ENCODE assay signal across 21 cellular contexts in the genomic region with DNA sequence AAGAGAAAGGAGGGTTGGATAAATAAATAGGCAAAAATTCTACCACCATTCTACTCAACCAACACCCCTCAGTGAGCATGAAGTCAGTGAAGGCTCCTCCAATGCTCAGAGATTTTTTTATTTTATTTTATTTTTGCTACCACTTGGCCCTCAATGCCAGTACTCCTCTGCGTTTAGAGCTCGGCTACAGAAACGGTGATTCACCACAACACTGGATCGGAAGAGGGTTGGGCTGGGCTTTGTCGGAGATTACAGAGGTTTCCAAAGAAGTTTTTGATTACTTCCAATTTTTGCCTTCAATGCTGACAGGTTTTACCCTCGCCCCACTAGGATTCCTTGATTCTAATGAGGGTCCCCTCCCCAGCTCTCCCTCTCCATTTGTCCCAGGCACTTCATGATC.
DNase-seq lines count a peak whose midpoint lies in the region; ATAC-seq, FAIRE-seq and TF ChIP-seq lines count a peak whose summit lies in the region.
"Had no signal": no experiment of that assay in that cellular context is flagged by ENCODE, and none has a peak within 500 bp of the region (broad histone marks: within the 10 kb centered on the region; RNA-seq: fewer than 3 reads in every experiment).

No MANE protein-coding gene starts in this region.

- in situ Hi-C loops in HepG2 (cut with HindIII; ENCODE audit: extremely low pct_ligation_motif_present, low pct_unique_long_range_greater_than_20kb) = no loop called here

- H3K4me2 ChIP-seq in HepG2 (ENCODE audit: low read depth, low read length) = no peak overlapping the region
- H3K4me2 ChIP-seq in astrocyte (ENCODE audit: low read length) = no peak overlapping the region

- no peaks in the 10 kb centered on the region for H3K36me3 Mint-ChIP-seq in astrocyte (ENCODE audit: low read depth, unreplicated experiment)
- H3K36me3 Mint-ChIP-seq in activated naive CD4-positive, alpha-beta T cell treated with anti-CD3 and anti-CD28 coated beads for 36 hours (ENCODE audit: low read depth) = no peaks in the 10 kb centered on the region
- H3K36me3 Mint-ChIP-seq: CD8-positive, alpha-beta T cell had no signal

- H3K9ac ChIP-seq in HepG2 (ENCODE audit: insufficient read depth, low read depth, low read length) (no peak overlapping the region), astrocyte (ENCODE audit: low read length) (no peak overlapping the region)

- no peak for TF ChIP-seq EP300 in HepG2 (IDR thresholded peaks at IDR 0.05; ENCODE audit: low read depth in 2 of 2, low read length in 2 of 2)
- TF ChIP-seq EP300 in HepG2 (CRISPR knock-in tag; IDR thresholded peaks at IDR 0.05; ENCODE audit: borderline replicate concordance) = no peak

- H4K20me1 ChIP-seq in HepG2 (ENCODE audit: insufficient read depth, low read length) (no peaks in the 10 kb centered on the region), astrocyte (ENCODE audit: insufficient read depth, low read length) (no peaks in the 10 kb centered on the region)

- H3K4me3 ChIP-seq in right lobe of liver (no peak overlapping the region), HepG2 (replicated peaks in 1 of 3; ENCODE audit: insufficient read depth in 1 of 3, low read depth in 2 of 3, low read length in 3 of 3) (no peak overlapping the region), astrocyte (ENCODE audit: insufficient read depth, low read depth, low read length) (no peak overlapping the region)
- H3K4me3 ChIP-seq: SJSA1 had no signal

- no peak for FAIRE-seq in HepG2 (lab: Jason Lieb, UNC)
- no peak for FAIRE-seq in astrocyte (lab: Jason Lieb, UNC)

- H3K4me1 ChIP-seq in right lobe of liver (peaks cover 0 to 28% (median under 1%) of the 10 kb centered on the region in 4 donors), HepG2 (ENCODE audit: insufficient read depth, low read length) (no peaks in the 10 kb centered on the region), astrocyte (ENCODE audit: insufficient read depth, low read length) (no peaks in the 10 kb centered on the region)

- CTCF ChIA-PET in HepG2 (lab: Yijun Ruan, JAX; ENCODE audit: low intra/inter-chr PET ratio, low total read pairs) = no interaction called here
- CTCF ChIA-PET in activated naive CD4-positive, alpha-beta T cell treated with anti-CD3 and anti-CD28 coated beads for 36 hours (lab: Charles Lee) = no interaction called here

- no peak overlapping the region for H3K4me3 Mint-ChIP-seq in astrocyte (ENCODE audit: unreplicated experiment)
- no peak overlapping the region for H3K4me3 Mint-ChIP-seq in activated naive CD4-positive, alpha-beta T cell treated with anti-CD3 and anti-CD28 coated beads for 36 hours
- H3K4me3 Mint-ChIP-seq: CD8-positive, alpha-beta T cell had no signal

- H3K36me3 ChIP-seq in right lobe of liver = no peaks in the 10 kb centered on the region
- no peaks in the 10 kb centered on the region for H3K36me3 ChIP-seq in HepG2 (replicated peaks in 1 of 2; ENCODE audit: control insufficient read depth in 1 of 2, insufficient read depth in 2 of 2, low read length in 2 of 2)
- H3K36me3 ChIP-seq in astrocyte (ENCODE audit: insufficient read depth, low read length) = no peaks in the 10 kb centered on the region
- H3K36me3 ChIP-seq: SJSA1 had no signal

- no peaks in the 10 kb centered on the region for H3K79me2 ChIP-seq in HepG2 (ENCODE audit: insufficient read depth, low read length)
- H3K79me2 ChIP-seq in astrocyte (ENCODE audit: insufficient read depth, low read length) = no peaks in the 10 kb centered on the region

- H3K27me3 ChIP-seq in right lobe of liver (no peaks in the 10 kb centered on the region), HepG2 (ENCODE audit: control insufficient read depth in 1 of 2, insufficient read depth in 2 of 2, low read length in 2 of 2) (no peaks in the 10 kb centered on the region), astrocyte (ENCODE audit: insufficient read depth, low read length) (no peaks in the 10 kb centered on the region)
- H3K27me3 ChIP-seq: SJSA1 had no signal

- 74% methylated on average over 6 of the region's 6 CpGs for WGBS in right lobe of liver (ENCODE audit: insufficient coverage, low coverage, low lambda C conversion rate, missing lambda C conversion rate)
- 33% methylated on average over 6 of the region's 6 CpGs for WGBS in HepG2 (ENCODE audit: low lambda C conversion rate)

- DNase-seq in right lobe of liver (no peak), HepG2 (ENCODE audit: low spot score) (no peak), astrocyte (ENCODE audit: low read depth) (peak; percentile 49), hepatic stellate cell (ENCODE audit: low spot score) (peak; percentile 11), DMS79 (lab: John Stamatoyannopoulos, UW) (no peak)
- DNase-seq in activated naive CD4-positive, alpha-beta T cell treated with anti-CD3 and anti-CD28 coated beads for 36 hours = no peak
- DNase-seq: 8988T; AML-193; C1 segment of cervical spinal cord; Calu3; CD8-positive, alpha-beta T cell; EL; GF-D8; NCI-H1105; NCI-H146; NCI-H2029 treated with DMSO at 0.1 percent for 48 hours; NCI-H226; NCI-H510A treated with DMSO at 0.1 percent for 48 hours; NCI-H748 treated with DMSO at 0.1 percent for 48 hours had no signal

- TF ChIP-seq POLR2A in right lobe of liver (IDR thresholded peaks at IDR 0.05) (no peak), HepG2 (IDR thresholded peaks at IDR 0.05; ENCODE audit: insufficient read depth in 1 of 2, low read depth in 2 of 2, low read length in 2 of 2) (no peak)

- no TSS peak for BruUV-seq in HepG2 (replicated peaks; lab: Mats Ljungman, UMichigan)

- H3K27ac Mint-ChIP-seq in astrocyte (ENCODE audit: unreplicated experiment) = no peak overlapping the region
- H3K27ac Mint-ChIP-seq in activated naive CD4-positive, alpha-beta T cell treated with anti-CD3 and anti-CD28 coated beads for 36 hours = no peak overlapping the region
- H3K27ac Mint-ChIP-seq: CD8-positive, alpha-beta T cell had no signal

- no peak for TF ChIP-seq RAD21 in HepG2 (CRISPR knock-in tag; IDR thresholded peaks at IDR 0.05)

- H2AFZ ChIP-seq in HepG2 (ENCODE audit: low read length) (no peak overlapping the region), astrocyte (ENCODE audit: low read depth, low read length) (no peak overlapping the region)

- no peaks in the 10 kb centered on the region for H3K4me1 Mint-ChIP-seq in astrocyte (ENCODE audit: low read depth, unreplicated experiment)
- H3K4me1 Mint-ChIP-seq in activated naive CD4-positive, alpha-beta T cell treated with anti-CD3 and anti-CD28 coated beads for 36 hours (ENCODE audit: low read depth) = no peaks in the 10 kb centered on the region

- TF ChIP-seq CTCF in right lobe of liver (IDR thresholded peaks at IDR 0.05) (no peak), HepG2 (CRISPR knock-in tag; IDR thresholded peaks at IDR 0.05) (no peak), astrocyte (IDR thresholded peaks at IDR 0.05; ENCODE audit: insufficient read depth, low read depth, low read length) (no peak)

- peaks cover 6% of the 10 kb centered on the region for H3K9me3 Mint-ChIP-seq in astrocyte (ENCODE audit: unreplicated experiment)
- no peaks in the 10 kb centered on the region for H3K9me3 Mint-ChIP-seq in activated naive CD4-positive, alpha-beta T cell treated with anti-CD3 and anti-CD28 coated beads for 36 hours
- H3K9me3 Mint-ChIP-seq: CD8-positive, alpha-beta T cell had no signal

- intact Hi-C loops in right lobe of liver (cut with DNase I) = no loop called here
- intact Hi-C loops in HepG2 (cut with micrococcal nuclease; ENCODE audit: unreplicated experiment) = loop anchor here (10.0 kb wide), 1 partner anchor 65 kb away; no protein-coding TSS in a partner anchor
- intact Hi-C loops in activated naive CD4-positive, alpha-beta T cell treated with anti-CD3 and anti-CD28 coated beads for 36 hours (cut with micrococcal nuclease) = no loop called here

- H3K9me3 ChIP-seq in right lobe of liver (no peaks in the 10 kb centered on the region), HepG2 (ENCODE audit: low read length) (peaks cover 61% of the 10 kb centered on the region), astrocyte (ENCODE audit: insufficient read depth, low read depth, low read length) (no peaks in the 10 kb centered on the region)
- H3K9me3 ChIP-seq: SJSA1 had no signal

- ATAC-seq in right lobe of liver (no peak), HepG2 (no peak), HG03469 (IDR thresholded peaks at IDR 0.05; ENCODE audit: unreplicated experiment) (no peak)
- ATAC-seq: CD8-positive, alpha-beta T cell had no signal

- no peaks in the 10 kb centered on the region for H3K27me3 Mint-ChIP-seq in astrocyte (ENCODE audit: low read depth, unreplicated experiment)
- H3K27me3 Mint-ChIP-seq in activated naive CD4-positive, alpha-beta T cell treated with anti-CD3 and anti-CD28 coated beads for 36 hours (ENCODE audit: low read depth) = peaks cover 17% of the 10 kb centered on the region

- POLR2A ChIA-PET in HepG2 (lab: Yijun Ruan, JAX) = no interaction called here

- H3K27ac ChIP-seq in right lobe of liver (peak overlapping the region in 2 of 3 donors; percentile 14 to 47), HepG2 (ENCODE audit: extremely low read length, insufficient read depth, low read length) (no peak overlapping the region), astrocyte (ENCODE audit: low read depth, low read length) (no peak overlapping the region)
- H3K27ac ChIP-seq: SJSA1 had no signal

TF ChIP-seq in HepG2, 621 proteins besides CTCF, POLR2A, EP300 and RAD21 (continues in another document):
- TF ChIP-seq ZNF124 (CRISPR knock-in tag; IDR thresholded peaks at IDR 0.05) (no peak), ZNF530 (CRISPR knock-in tag; IDR thresholded peaks at IDR 0.05; ENCODE audit: low read depth) (no peak), ZNF292 (CRISPR knock-in tag; IDR thresholded peaks at IDR 0.05; ENCODE audit: borderline replicate concordance, low read depth) (no peak), ETV5 (CRISPR knock-in tag; IDR thresholded peaks at IDR 0.05; ENCODE audit: borderline replicate concordance) (no peak), ZNF674 (CRISPR knock-in tag; IDR thresholded peaks at IDR 0.05; ENCODE audit: low read depth) (no peak), SAFB2 (CRISPR knock-in tag; IDR thresholded peaks at IDR 0.05; ENCODE audit: borderline replicate concordance, low read depth) (no peak), SALL1 (CRISPR knock-in tag; IDR thresholded peaks at IDR 0.05) (no peak), ZNF180 (CRISPR knock-in tag; IDR thresholded peaks at IDR 0.05; ENCODE audit: borderline replicate concordance, low read depth) (no peak), KDM1A (CRISPR knock-in tag; IDR thresholded peaks at IDR 0.05) (no peak), SIN3A (IDR thresholded peaks at IDR 0.05; ENCODE audit: borderline replicate concordance, low read depth, low read length) (no peak)
- TF ChIP-seq, protein P1, sequence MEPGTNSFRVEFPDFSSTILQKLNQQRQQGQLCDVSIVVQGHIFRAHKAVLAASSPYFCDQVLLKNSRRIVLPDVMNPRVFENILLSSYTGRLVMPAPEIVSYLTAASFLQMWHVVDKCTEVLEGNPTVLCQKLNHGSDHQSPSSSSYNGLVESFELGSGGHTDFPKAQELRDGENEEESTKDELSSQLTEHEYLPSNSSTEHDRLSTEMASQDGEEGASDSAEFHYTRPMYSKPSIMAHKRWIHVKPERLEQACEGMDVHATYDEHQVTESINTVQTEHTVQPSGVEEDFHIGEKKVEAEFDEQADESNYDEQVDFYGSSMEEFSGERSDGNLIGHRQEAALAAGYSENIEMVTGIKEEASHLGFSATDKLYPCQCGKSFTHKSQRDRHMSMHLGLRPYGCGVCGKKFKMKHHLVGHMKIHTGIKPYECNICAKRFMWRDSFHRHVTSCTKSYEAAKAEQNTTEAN (CRISPR knock-in tag; conservative IDR thresholded peaks at IDR 0.05) = no peak

Comparison
In these comparisons a context has a peak if more than half of its experiments do, and no peak if none do; other contexts are left out.
1. H3K27ac ChIP-seq: peak in right lobe of liver (2 of 3); none in HepG2 (single experiment) and astrocyte (single experiment).
2. DNase-seq: peak in astrocyte (single experiment) and hepatic stellate cell (single experiment); none in right lobe of liver (0 of 3), HepG2 (single experiment), activated naive CD4-positive, alpha-beta T cell treated with anti-CD3 and anti-CD28 coated beads for 36 hours (single experiment) and DMS79 (single experiment).